1 cellular context compared by ENCODE assay signal in genomic region chr19:8004723-8005513, GRCh38.
TF ChIP-seq lines count a peak whose summit lies in the region.

No MANE protein-coding gene starts in this region.

TF ChIP-seq in HEK293, 187 proteins besides CTCF, POLR2A, EP300 and RAD21 (continued from another document):
- TF ChIP-seq ZNF670 (tag by site-specific recombination; IDR thresholded peaks at IDR 0.05; ENCODE audit: low read depth) = no peak
- TF ChIP-seq ZNF549 (tag by site-specific recombination; IDR thresholded peaks at IDR 0.05) = no peak
- peak; percentile 62; the same call in 1 of the 2 replicates for TF ChIP-seq GLIS2 (tag by site-specific recombination; IDR thresholded peaks at IDR 0.05)
- peak; percentile 62 for TF ChIP-seq ZNF335 (tag by site-specific recombination; conservative IDR thresholded peaks at IDR 0.05)
- no peak for TF ChIP-seq OSR2 (tag by site-specific recombination; IDR thresholded peaks at IDR 0.05)
- peak; percentile 83; the same call in 1 of the 2 replicates for TF ChIP-seq ZSCAN16 (tag by site-specific recombination; IDR thresholded peaks at IDR 0.05)
- TF ChIP-seq BCL6B (tag by site-specific recombination; IDR thresholded peaks at IDR 0.05) = no peak
- TF ChIP-seq GLI2 (tag by site-specific recombination; IDR thresholded peaks at IDR 0.05; ENCODE audit: borderline replicate concordance, low read depth) = no peak
- no peak for TF ChIP-seq ZNF280C (tag by site-specific recombination; IDR thresholded peaks at IDR 0.05)
- 0 out of 2 replicates have a peak, but pooled peaks have one; percentile 22 for TF ChIP-seq ZEB2 (tag by site-specific recombination; IDR thresholded peaks at IDR 0.05)
- no peak for TF ChIP-seq ZNF354C (tag by site-specific recombination; IDR thresholded peaks at IDR 0.05; ENCODE audit: borderline replicate concordance, low read depth)
- peak; percentile 32; the same call in 1 of the 2 replicates for TF ChIP-seq ZBTB20 (tag by site-specific recombination; IDR thresholded peaks at IDR 0.05)
- TF ChIP-seq ZNF138 (tag by site-specific recombination; IDR thresholded peaks at IDR 0.05; ENCODE audit: borderline replicate concordance) = no peak
- TF ChIP-seq, protein P1, sequence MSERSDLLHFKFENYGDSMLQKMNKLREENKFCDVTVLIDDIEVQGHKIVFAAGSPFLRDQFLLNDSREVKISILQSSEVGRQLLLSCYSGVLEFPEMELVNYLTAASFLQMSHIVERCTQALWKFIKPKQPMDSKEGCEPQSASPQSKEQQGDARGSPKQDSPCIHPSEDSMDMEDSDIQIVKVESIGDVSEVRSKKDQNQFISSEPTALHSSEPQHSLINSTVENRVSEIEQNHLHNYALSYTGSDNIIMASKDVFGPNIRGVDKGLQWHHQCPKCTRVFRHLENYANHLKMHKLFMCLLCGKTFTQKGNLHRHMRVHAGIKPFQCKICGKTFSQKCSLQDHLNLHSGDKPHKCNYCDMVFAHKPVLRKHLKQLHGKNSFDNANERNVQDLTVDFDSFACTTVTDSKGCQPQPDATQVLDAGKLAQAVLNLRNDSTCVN (tag by site-specific recombination; optimal IDR thresholded peaks at IDR 0.05) = peak; percentile 21
- no peak for TF ChIP-seq ZNF654 (tag by site-specific recombination; IDR thresholded peaks at IDR 0.05; ENCODE audit: low read depth)
TF ChIP-seq in HEK293: peak in this region for 13.
